9 cellular contexts compared by ENCODE assay signal in genomic region chr16:79595261-79595660, GRCh38. TPM values are rescaled to one million over a fixed set of nuclear protein-coding genes. Genes with fewer than 3 reads are reported as not detected.
DNase-seq lines count a peak whose midpoint lies in the region; ATAC-seq and TF ChIP-seq lines count a peak whose summit lies in the region.
"Had no signal": no experiment of that assay in that cellular context is flagged by ENCODE, and none has a peak within 500 bp of the region (broad histone marks: within the 10 kb centered on the region; RNA-seq: fewer than 3 reads in every experiment).

No MANE protein-coding gene starts in this region.

- 22 to 24% methylated on average over 5 of the region's 5 CpGs for WGBS in thyroid gland, 2 donors

- H3K4me1 ChIP-seq in colonic mucosa (no peaks in the 10 kb centered on the region), mucosa of stomach (ENCODE audit: control insufficient read depth, insufficient read depth, low read length) (no peaks in the 10 kb centered on the region), thyroid gland (peaks cover 26 to 27% of the 10 kb centered on the region in 2 donors)

- H3K27me3 ChIP-seq in colonic mucosa: peaks cover 4% of the 10 kb centered on the region
- peaks cover 10% of the 10 kb centered on the region for H3K27me3 ChIP-seq in mucosa of stomach (ENCODE audit: control insufficient read depth, insufficient read depth, low read length)
- no peaks in the 10 kb centered on the region for H3K27me3 ChIP-seq in thyroid gland

- peaks cover 20% of the 10 kb centered on the region for H3K4me1 Mint-ChIP-seq in activated T-cell treated with anti-CD3 and anti-CD28 coated beads, Interleukin-2, amount 50 U/mL, for 72 hours (ENCODE audit: low read depth)

- no peak overlapping the region for H3K4me3 ChIP-seq in colonic mucosa
- no peak overlapping the region for H3K4me3 ChIP-seq in mucosa of stomach (ENCODE audit: low read length)
- peak overlapping the region in 1 of 3 donors; percentile 66 for H3K4me3 ChIP-seq in thyroid gland (replicated peaks in 1 of 3)

- peak overlapping the region; percentile 90 to 92 for H3K4me3 Mint-ChIP-seq in activated T-cell treated with anti-CD3 and anti-CD28 coated beads, Interleukin-2, amount 50 U/mL, for 72 hours

- H3K9me3 ChIP-seq in colonic mucosa (no peaks in the 10 kb centered on the region), mucosa of stomach (ENCODE audit: control insufficient read depth, low read length) (no peaks in the 10 kb centered on the region), thyroid gland (no peaks in the 10 kb centered on the region)

- DNase-seq in activated T-cell treated with anti-CD3 and anti-CD28 coated beads, Interleukin-2, amount 50 U/mL, for 72 hours: no peak
- no peak for DNase-seq in activated T-cell treated with anti-CD3 and anti-CD28 coated beads, Interleukin-2, amount 50 U/mL, for 1 hour
- no peak for DNase-seq in colonic mucosa
- DNase-seq in thyroid gland: no peak
- no peak for DNase-seq in amygdala (lab: John Stamatoyannopoulos, UW)
- DNase-seq in cerebellum (ENCODE audit: low spot score): no peak
- no peak for DNase-seq in T-helper 9 cell
- DNase-seq: KG1 had no signal

- no peaks in the 10 kb centered on the region for H3K9me3 Mint-ChIP-seq in activated T-cell treated with anti-CD3 and anti-CD28 coated beads, Interleukin-2, amount 50 U/mL, for 72 hours

- ATAC-seq in activated T-cell treated with anti-CD3 and anti-CD28 coated beads, Interleukin-2, amount 50 U/mL, for 72 hours (replicated peaks in 1 of 2): peak in 1 of 2 donors; percentile 25

- H3K36me3 ChIP-seq in colonic mucosa (no peaks in the 10 kb centered on the region), mucosa of stomach (ENCODE audit: control insufficient read depth, insufficient read depth, low read length) (no peaks in the 10 kb centered on the region), thyroid gland (peaks cover 0 to 3% of the 10 kb centered on the region in 2 donors)

- TF ChIP-seq CTCF in colonic mucosa (IDR thresholded peaks at IDR 0.05) (no peak), thyroid gland (IDR thresholded peaks at IDR 0.05) (no peak)

- H3K27ac ChIP-seq in colonic mucosa (peak overlapping the region; percentile 31), thyroid gland (peak overlapping the region; percentile 92 to 98 (median 93))

- TF ChIP-seq POLR2A in thyroid gland (IDR thresholded peaks at IDR 0.05): peak in 1 of 2 donors; percentile 34

- H3K36me3 Mint-ChIP-seq in activated T-cell treated with anti-CD3 and anti-CD28 coated beads, Interleukin-2, amount 50 U/mL, for 72 hours (ENCODE audit: insufficient read depth in 2 of 2): peaks cover 9 to 19% of the 10 kb centered on the region in 2 donors

- H3K9ac ChIP-seq in colonic mucosa (ENCODE audit: low read depth in 2 of 2, low read length in 2 of 2) (no peak overlapping the region), mucosa of stomach (ENCODE audit: low read length) (peak overlapping the region; percentile 13)

- intact Hi-C loops in colonic mucosa (cut with DNase I): no loop called here
- intact Hi-C loops in thyroid gland (cut with DNase I): no loop called here

- peak overlapping the region; percentile 97 for H3K27ac Mint-ChIP-seq in activated T-cell treated with anti-CD3 and anti-CD28 coated beads, Interleukin-2, amount 50 U/mL, for 72 hours

- H3K27me3 Mint-ChIP-seq in activated T-cell treated with anti-CD3 and anti-CD28 coated beads, Interleukin-2, amount 50 U/mL, for 72 hours (ENCODE audit: low read depth): peaks cover 28% of the 10 kb centered on the region

RNA-seq across cellular contexts. Expression of gene MAF, which starts 5.3 kb away (rescaled TPM):
- 100 to 1,000 TPM in 1 of 2 donors, 10 to 100 TPM in 1; 46.7 to 208 TPM for total RNA-seq in activated T-cell treated with anti-CD3 and anti-CD28 coated beads, Interleukin-2, amount 50 U/mL, for 72 hours
- total RNA-seq in colonic mucosa: 10 to 100 TPM; 12.3 to 21.1 TPM
- total RNA-seq in thyroid gland: 100 to 1,000 TPM in 1 of 4 donors, 10 to 100 TPM in 3; 59.7 to 158 (median 67.1) TPM
- 9.0 TPM for total RNA-seq in cerebellum
